In the genomic region with DNA sequence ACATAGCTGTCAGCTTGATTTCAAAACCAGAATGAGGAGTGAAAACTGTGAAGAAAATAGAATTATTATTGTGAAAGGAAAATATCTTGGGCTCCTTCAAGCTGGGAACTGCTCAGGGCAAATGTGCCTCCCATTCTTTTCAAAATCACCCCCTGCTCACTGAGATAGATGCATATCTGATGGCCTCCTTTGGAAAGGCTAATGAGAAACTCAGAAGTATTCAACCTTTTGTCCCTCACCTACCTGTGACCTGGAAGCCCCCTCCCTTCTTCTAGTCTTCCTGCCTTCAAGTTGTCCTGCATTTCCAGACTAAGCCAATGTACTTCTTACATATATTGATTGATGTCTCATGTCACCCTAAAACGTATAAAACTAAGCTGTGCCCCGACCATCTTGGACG, we compare ENCODE assay signal across 17 cellular contexts.
DNase-seq lines count a peak whose midpoint lies in the region; TF ChIP-seq lines count a peak whose summit lies in the region.
"Had no signal": no experiment of that assay in that cellular context is flagged by ENCODE, and none has a peak within 500 bp of the region (broad histone marks: within the 10 kb centered on the region; RNA-seq: fewer than 3 reads in every experiment).

No MANE protein-coding gene starts in this region.

- peak; percentile 25 for DNase-seq in ELF-1 (ENCODE audit: low read depth, low spot score)
- DNase-seq in endodermal cell = no peak
- no peak for DNase-seq in nephron progenitor cell
- DNase-seq in inferior parietal cortex (ENCODE audit: extremely low spot score) = no peak
- no peak for DNase-seq in MM.1S
- DNase-seq in D341Med (ENCODE audit: low spot score) = no peak
- DNase-seq: AML-193; CD4-positive, alpha-beta T cell; DND-41; EL; HCEC 1CT; IMR-90 had no signal

- H3K27me3 Mint-ChIP-seq in endodermal cell (ENCODE audit: insufficient read depth) (no peaks in the 10 kb centered on the region), nephron progenitor cell (ENCODE audit: low read depth, poor library complexity) (peaks cover 12% of the 10 kb centered on the region)

- peak overlapping the region; percentile 1 for H3K4me3 Mint-ChIP-seq in endodermal cell
- no peak overlapping the region for H3K4me3 Mint-ChIP-seq in nephron progenitor cell
- H3K4me3 Mint-ChIP-seq: CD4-positive, alpha-beta T cell had no signal

- H3K27ac ChIP-seq in HUES48 (ENCODE audit: low read depth, low read length) (peak overlapping the region; percentile 79), endodermal cell (ENCODE audit: low read depth, low read length) (no peak overlapping the region), MM.1S (ENCODE audit: low read length) (no peak overlapping the region)
- H3K27ac ChIP-seq: 22Rv1, A549, C4-2B had no signal

- H3K36me3 ChIP-seq in HUES48 (ENCODE audit: control insufficient read depth, insufficient read depth, low read length) (no peaks in the 10 kb centered on the region), endodermal cell (ENCODE audit: control insufficient read depth, insufficient read depth, low read length) (no peaks in the 10 kb centered on the region), MM.1S (replicated peaks; ENCODE audit: insufficient read depth, low read length) (no peaks in the 10 kb centered on the region)

- H3K4me1 ChIP-seq in HUES48 (ENCODE audit: control insufficient read depth, insufficient read depth, low read length) (peaks cover 21% of the 10 kb centered on the region), endodermal cell (ENCODE audit: control insufficient read depth, insufficient read depth, low read length) (peaks cover 12% of the 10 kb centered on the region), MM.1S (ENCODE audit: low read length) (no peaks in the 10 kb centered on the region)
- H3K4me1 ChIP-seq: A549 had no signal

- H3K27ac Mint-ChIP-seq in endodermal cell (peak overlapping the region; percentile 38), nephron progenitor cell (peak overlapping the region; percentile 31)
- H3K27ac Mint-ChIP-seq: CD4-positive, alpha-beta T cell had no signal

- H3K4me1 Mint-ChIP-seq in endodermal cell (peaks cover 77% of the 10 kb centered on the region), nephron progenitor cell (peaks cover 31% of the 10 kb centered on the region)

- no peaks in the 10 kb centered on the region for H3K27me3 ChIP-seq in HUES48 (ENCODE audit: control insufficient read depth, insufficient read depth, low read length)
- no peaks in the 10 kb centered on the region for H3K27me3 ChIP-seq in endodermal cell (ENCODE audit: control insufficient read depth, insufficient read depth, low read length, poor library complexity, severe bottlenecking)
- no peaks in the 10 kb centered on the region for H3K27me3 ChIP-seq in MM.1S (replicated peaks; ENCODE audit: insufficient read depth, low read length)

- H3K9ac ChIP-seq in HUES48 (ENCODE audit: low read depth, low read length) (no peak overlapping the region), endodermal cell (ENCODE audit: extremely low read depth, low read length, poor library complexity, severe bottlenecking) (no peak overlapping the region), MM.1S (ENCODE audit: low read length) (no peak overlapping the region)

- no peak overlapping the region for H2AFZ ChIP-seq in MM.1S (ENCODE audit: low read length)

- no peaks in the 10 kb centered on the region for H3F3A ChIP-seq in MM.1S (ENCODE audit: insufficient read depth, low read length)

- TF ChIP-seq CTCF in endodermal cell (conservative IDR thresholded peaks at IDR 0.05) = no peak
- TF ChIP-seq CTCF in nephron progenitor cell (IDR thresholded peaks at IDR 0.05) = no peak
- no peak for TF ChIP-seq CTCF in MM.1S (IDR thresholded peaks at IDR 0.05; ENCODE audit: low read length)

- H3K36me3 Mint-ChIP-seq in endodermal cell (ENCODE audit: low read depth) = peaks cover 17% of the 10 kb centered on the region
- H3K36me3 Mint-ChIP-seq in nephron progenitor cell (ENCODE audit: low read depth) = no peaks in the 10 kb centered on the region

- H4K20me1 ChIP-seq in MM.1S (ENCODE audit: insufficient read depth, low read length) = no peaks in the 10 kb centered on the region

- H3K4me3 ChIP-seq in HUES48 (ENCODE audit: low read depth, low read length) (no peak overlapping the region), endodermal cell (ENCODE audit: low read length) (peak overlapping the region; percentile 15), MM.1S (ENCODE audit: low read length) (no peak overlapping the region)
- H3K4me3 ChIP-seq: A549, K562 had no signal

- no peaks in the 10 kb centered on the region for H3K9me2 ChIP-seq in MM.1S (replicated peaks; ENCODE audit: insufficient read depth, low read length)

- H3K4me2 ChIP-seq in MM.1S (ENCODE audit: low read depth, low read length) = no peak overlapping the region
- H3K4me2 ChIP-seq: A549 had no signal

- H3K9me3 Mint-ChIP-seq in endodermal cell (no peaks in the 10 kb centered on the region), nephron progenitor cell (no peaks in the 10 kb centered on the region)
- H3K9me3 Mint-ChIP-seq: CD4-positive, alpha-beta T cell had no signal

- no peaks in the 10 kb centered on the region for H3K79me2 ChIP-seq in MM.1S (ENCODE audit: low read length)

- no peaks in the 10 kb centered on the region for H3K9me3 ChIP-seq in HUES48 (ENCODE audit: control insufficient read depth, insufficient read depth, low read length)
- H3K9me3 ChIP-seq in endodermal cell (ENCODE audit: control insufficient read depth, low read length) = peaks cover 6% of the 10 kb centered on the region
- no peaks in the 10 kb centered on the region for H3K9me3 ChIP-seq in MM.1S (replicated peaks; ENCODE audit: insufficient read depth, low read length)
- H3K9me3 ChIP-seq: A549 had no signal

- 72 to 79% methylated on average over 3 of the region's 3 CpGs for WGBS in endodermal cell (ENCODE audit: insufficient coverage in 1 of 2, insufficient read length in 1 of 2), 2 experiments
